Comparison of ENCODE assay signal across 19 cellular contexts in genomic region chr7:89606479-89606878, GRCh38.
A peak's percentile ranks its signal among the peaks of the same experiment; 100 is the strongest.
DNase-seq lines count a peak whose midpoint lies in the region; ATAC-seq and TF ChIP-seq lines count a peak whose summit lies in the region.
"Had no signal": no experiment of that assay in that cellular context is flagged by ENCODE, and none has a peak within 500 bp of the region (broad histone marks: within the 10 kb centered on the region; RNA-seq: fewer than 3 reads in every experiment).

No MANE protein-coding gene starts in this region.

- peak overlapping the region; percentile 85 for H3K27ac Mint-ChIP-seq in activated CD4-positive, alpha-beta T cell treated with anti-CD3 and anti-CD28 coated beads, Interleukin-2, amount 10 ng/mL, durations not matched to agents 7 days and 5 days
- peak overlapping the region; percentile 21 to 39 for H3K27ac Mint-ChIP-seq in natural killer cell
- no peak overlapping the region for H3K27ac Mint-ChIP-seq in natural killer cell treated with Interleukin-12 subunit alpha and Interleukin-12 subunit beta and Interleukin-15 and Interleukin-18, amount 100 ng/mL, for 72 hours
- H3K27ac Mint-ChIP-seq in activated T-helper 1 cell treated with anti-CD3 and anti-CD28 coated beads, Interleukin-12 subunit alpha, Interleukin-12 subunit beta, Interleukin-2, Interleukin-4 antibody, amounts not matched to agents 30 ng/mL and 10 ng/mL and 1 ng/mL, durations not matched to agents 14 hours and 24 hours and 36 hours: peak overlapping the region; percentile 98
- peak overlapping the region in 1 of 2 donors; percentile 2 for H3K27ac Mint-ChIP-seq in stimulated activated naive CD8-positive, alpha-beta T cell treated with anti-CD3 and anti-CD28 coated beads, Interleukin-15, amount 100 ng/mL, for 72 hours
- H3K27ac Mint-ChIP-seq: GM23338 had no signal

- no peaks in the 10 kb centered on the region for H3K9me3 ChIP-seq in adrenal gland (replicated peaks in 1 of 3)
- H3K9me3 ChIP-seq: A549 had no signal

- 52 to 65% (median 55%) methylated on average over 2 of the region's 2 CpGs for WGBS in adrenal gland, 4 donors

- peaks cover 65% of the 10 kb centered on the region for H3K4me1 Mint-ChIP-seq in activated CD4-positive, alpha-beta T cell treated with anti-CD3 and anti-CD28 coated beads, Interleukin-2, amount 10 ng/mL, durations not matched to agents 7 days and 5 days
- H3K4me1 Mint-ChIP-seq in natural killer cell: peaks cover 24 to 38% of the 10 kb centered on the region in 2 donors
- peaks cover 0 to 10% of the 10 kb centered on the region in 2 donors for H3K4me1 Mint-ChIP-seq in natural killer cell treated with Interleukin-12 subunit alpha and Interleukin-12 subunit beta and Interleukin-15 and Interleukin-18, amount 100 ng/mL, for 72 hours (ENCODE audit: low read depth in 2 of 2)
- H3K4me1 Mint-ChIP-seq in activated T-helper 1 cell treated with anti-CD3 and anti-CD28 coated beads, Interleukin-12 subunit alpha, Interleukin-12 subunit beta, Interleukin-2, Interleukin-4 antibody, amounts not matched to agents 30 ng/mL and 10 ng/mL and 1 ng/mL, durations not matched to agents 14 hours and 24 hours and 36 hours (ENCODE audit: low read depth): peaks cover 47% of the 10 kb centered on the region
- peaks cover 53% of the 10 kb centered on the region for H3K4me1 Mint-ChIP-seq in stimulated activated naive CD8-positive, alpha-beta T cell treated with anti-CD3 and anti-CD28 coated beads, Interleukin-15, amount 100 ng/mL, for 72 hours

- H3K4me3 Mint-ChIP-seq in activated CD4-positive, alpha-beta T cell treated with anti-CD3 and anti-CD28 coated beads, Interleukin-2, amount 10 ng/mL, durations not matched to agents 7 days and 5 days: peak overlapping the region; percentile 36
- peak overlapping the region; percentile 1 for H3K4me3 Mint-ChIP-seq in natural killer cell
- no peak overlapping the region for H3K4me3 Mint-ChIP-seq in natural killer cell treated with Interleukin-12 subunit alpha and Interleukin-12 subunit beta and Interleukin-15 and Interleukin-18, amount 100 ng/mL, for 72 hours
- H3K4me3 Mint-ChIP-seq in activated T-helper 1 cell treated with anti-CD3 and anti-CD28 coated beads, Interleukin-12 subunit alpha, Interleukin-12 subunit beta, Interleukin-2, Interleukin-4 antibody, amounts not matched to agents 30 ng/mL and 10 ng/mL and 1 ng/mL, durations not matched to agents 14 hours and 24 hours and 36 hours: peak overlapping the region; percentile 27
- H3K4me3 Mint-ChIP-seq in stimulated activated naive CD8-positive, alpha-beta T cell treated with anti-CD3 and anti-CD28 coated beads, Interleukin-15, amount 100 ng/mL, for 72 hours: peak overlapping the region; percentile 24 to 45
- H3K4me3 Mint-ChIP-seq: GM23338 had no signal

- H3K27me3 Mint-ChIP-seq in activated CD4-positive, alpha-beta T cell treated with anti-CD3 and anti-CD28 coated beads, Interleukin-2, amount 10 ng/mL, durations not matched to agents 7 days and 5 days: no peaks in the 10 kb centered on the region
- no peaks in the 10 kb centered on the region for H3K27me3 Mint-ChIP-seq in natural killer cell (ENCODE audit: low read depth in 2 of 2)
- H3K27me3 Mint-ChIP-seq in natural killer cell treated with Interleukin-12 subunit alpha and Interleukin-12 subunit beta and Interleukin-15 and Interleukin-18, amount 100 ng/mL, for 72 hours: no peaks in the 10 kb centered on the region
- H3K27me3 Mint-ChIP-seq in activated T-helper 1 cell treated with anti-CD3 and anti-CD28 coated beads, Interleukin-12 subunit alpha, Interleukin-12 subunit beta, Interleukin-2, Interleukin-4 antibody, amounts not matched to agents 30 ng/mL and 10 ng/mL and 1 ng/mL, durations not matched to agents 14 hours and 24 hours and 36 hours (ENCODE audit: insufficient read depth): peaks cover 3% of the 10 kb centered on the region
- no peaks in the 10 kb centered on the region for H3K27me3 Mint-ChIP-seq in stimulated activated naive CD8-positive, alpha-beta T cell treated with anti-CD3 and anti-CD28 coated beads, Interleukin-15, amount 100 ng/mL, for 72 hours

- no peak for TF ChIP-seq POLR2A in adrenal gland (IDR thresholded peaks at IDR 0.05)

- CTCF ChIA-PET in activated CD4-positive, alpha-beta T cell treated with anti-CD3 and anti-CD28 coated beads, Interleukin-2, amount 10 ng/mL, durations not matched to agents 7 days and 5 days (lab: Charles Lee): no interaction called here

- H3K4me1 ChIP-seq in adrenal gland (replicated peaks in 1 of 2): no peaks in the 10 kb centered on the region
- H3K4me1 ChIP-seq: A549 had no signal

- H3K36me3 Mint-ChIP-seq in activated CD4-positive, alpha-beta T cell treated with anti-CD3 and anti-CD28 coated beads, Interleukin-2, amount 10 ng/mL, durations not matched to agents 7 days and 5 days (ENCODE audit: low read depth): peaks cover 23% of the 10 kb centered on the region
- H3K36me3 Mint-ChIP-seq in natural killer cell: peaks cover 7% of the 10 kb centered on the region
- H3K36me3 Mint-ChIP-seq in natural killer cell treated with Interleukin-12 subunit alpha and Interleukin-12 subunit beta and Interleukin-15 and Interleukin-18, amount 100 ng/mL, for 72 hours: peaks cover 6% of the 10 kb centered on the region
- peaks cover 7% of the 10 kb centered on the region for H3K36me3 Mint-ChIP-seq in activated T-helper 1 cell treated with anti-CD3 and anti-CD28 coated beads, Interleukin-12 subunit alpha, Interleukin-12 subunit beta, Interleukin-2, Interleukin-4 antibody, amounts not matched to agents 30 ng/mL and 10 ng/mL and 1 ng/mL, durations not matched to agents 14 hours and 24 hours and 36 hours (ENCODE audit: low read depth)

- H3K4me3 ChIP-seq in adrenal gland: no peak overlapping the region
- H3K4me3 ChIP-seq: A549; BLaER1 treated with 17β-estradiol and CSF1 and Interleukin-3, amounts not matched to agents 10 nM and 100 nM; GM23338; K562; PC-9 had no signal

- no peak for TF ChIP-seq CTCF in natural killer cell (IDR thresholded peaks at IDR 0.05)
- no peak for TF ChIP-seq CTCF in adrenal gland (IDR thresholded peaks at IDR 0.05)

- peaks cover 16% of the 10 kb centered on the region for H3K9me3 Mint-ChIP-seq in activated CD4-positive, alpha-beta T cell treated with anti-CD3 and anti-CD28 coated beads, Interleukin-2, amount 10 ng/mL, durations not matched to agents 7 days and 5 days
- peaks cover 5 to 12% of the 10 kb centered on the region in 2 donors for H3K9me3 Mint-ChIP-seq in natural killer cell
- no peaks in the 10 kb centered on the region for H3K9me3 Mint-ChIP-seq in natural killer cell treated with Interleukin-12 subunit alpha and Interleukin-12 subunit beta and Interleukin-15 and Interleukin-18, amount 100 ng/mL, for 72 hours
- H3K9me3 Mint-ChIP-seq in activated T-helper 1 cell treated with anti-CD3 and anti-CD28 coated beads, Interleukin-12 subunit alpha, Interleukin-12 subunit beta, Interleukin-2, Interleukin-4 antibody, amounts not matched to agents 30 ng/mL and 10 ng/mL and 1 ng/mL, durations not matched to agents 14 hours and 24 hours and 36 hours: peaks cover 6% of the 10 kb centered on the region
- H3K9me3 Mint-ChIP-seq in stimulated activated naive CD8-positive, alpha-beta T cell treated with anti-CD3 and anti-CD28 coated beads, Interleukin-15, amount 100 ng/mL, for 72 hours: peaks cover 6 to 7% of the 10 kb centered on the region in 2 donors

- peak; percentile 12 for DNase-seq in activated CD4-positive, alpha-beta T cell treated with anti-CD3 and anti-CD28 coated beads, Interleukin-2, amount 10 ng/mL, durations not matched to agents 7 days and 5 days
- no peak for DNase-seq in activated CD4-positive, alpha-beta T cell treated with anti-CD3 and anti-CD28 coated beads for 1 hour
- DNase-seq in natural killer cell: no peak
- no peak for DNase-seq in natural killer cell treated with Interleukin-12 subunit alpha and Interleukin-12 subunit beta and Interleukin-15 and Interleukin-18, amount 100 ng/mL, for 72 hours (ENCODE audit: low spot score)
- DNase-seq in activated T-helper 1 cell treated with anti-CD3 and anti-CD28 coated beads, Interleukin-12 subunit alpha, Interleukin-12 subunit beta, Interleukin-2, Interleukin-4 antibody, amounts not matched to agents 30 ng/mL and 10 ng/mL and 1 ng/mL, durations not matched to agents 14 hours and 24 hours and 36 hours (ENCODE audit: low spot score): no peak
- no peak for DNase-seq in stimulated activated naive CD8-positive, alpha-beta T cell treated with anti-CD3 and anti-CD28 coated beads, Interleukin-15, amount 100 ng/mL, for 72 hours
- DNase-seq in adrenal gland: no peak
- no peak for DNase-seq in cardiac septum (ENCODE audit: low spot score)
- DNase-seq: COR-L47, NCI-H1417, NCI-H2029, NCI-H510A, NCI-H82, PC-9 had no signal

- intact Hi-C loops in natural killer cell (cut with micrococcal nuclease): no loop called here
- intact Hi-C loops in activated T-helper 1 cell treated with anti-CD3 and anti-CD28 coated beads, Interleukin-12 subunit alpha, Interleukin-12 subunit beta, Interleukin-2, Interleukin-4 antibody, amounts not matched to agents 30 ng/mL and 10 ng/mL and 1 ng/mL, durations not matched to agents 14 hours and 24 hours and 36 hours (cut with micrococcal nuclease): loop anchor here (5.0 to 10.0 kb wide), 3 partner anchors 604 to 1384 kb away; partner anchors contain the start of gene SRI
- intact Hi-C loops in adrenal gland (cut with DNase I): no loop called here
- intact Hi-C loops in cardiac septum (cut with DNase I): no loop called here

- no peaks in the 10 kb centered on the region for H3K27me3 ChIP-seq in adrenal gland
- H3K27me3 ChIP-seq: BLaER1 treated with 17β-estradiol and CSF1 and Interleukin-3, amounts not matched to agents 10 nM and 100 nM had no signal

- H3K36me3 ChIP-seq in adrenal gland (replicated peaks in 1 of 2): no peaks in the 10 kb centered on the region
- H3K36me3 ChIP-seq: BLaER1 treated with 17β-estradiol and CSF1 and Interleukin-3, amounts not matched to agents 10 nM and 100 nM had no signal

- ATAC-seq in natural killer cell: no peak
- ATAC-seq in natural killer cell treated with Interleukin-12 subunit alpha and Interleukin-12 subunit beta and Interleukin-15 and Interleukin-18, amount 100 ng/mL, for 72 hours: no peak
- ATAC-seq in stimulated activated naive CD8-positive, alpha-beta T cell treated with anti-CD3 and anti-CD28 coated beads, Interleukin-15, amount 100 ng/mL, for 72 hours: no peak
- ATAC-seq: A549, GM23338, HCT116, K562 had no signal

- H3K27ac ChIP-seq in adrenal gland: no peak overlapping the region
- H3K27ac ChIP-seq: A549; BLaER1 treated with 17β-estradiol and CSF1 and Interleukin-3, amounts not matched to agents 10 nM and 100 nM; PC-9 had no signal

- POLR2A ChIA-PET in activated CD4-positive, alpha-beta T cell treated with anti-CD3 and anti-CD28 coated beads, Interleukin-2, amount 10 ng/mL, durations not matched to agents 7 days and 5 days (lab: Charles Lee): no interaction called here

Comparison
In these comparisons a context has a peak if more than half of its experiments do, and no peak if none do; other contexts are left out.
1. H3K27ac Mint-ChIP-seq: peak in activated CD4-positive, alpha-beta T cell treated with anti-CD3 and anti-CD28 coated beads, Interleukin-2, amount 10 ng/mL, durations not matched to agents 7 days and 5 days (single experiment), natural killer cell (2 of 2) and activated T-helper 1 cell treated with anti-CD3 and anti-CD28 coated beads, Interleukin-12 subunit alpha, Interleukin-12 subunit beta, Interleukin-2, Interleukin-4 antibody, amounts not matched to agents 30 ng/mL and 10 ng/mL and 1 ng/mL, durations not matched to agents 14 hours and 24 hours and 36 hours (single experiment); none in natural killer cell treated with Interleukin-12 subunit alpha and Interleukin-12 subunit beta and Interleukin-15 and Interleukin-18, amount 100 ng/mL, for 72 hours (0 of 2).